ENCODE assay signal across 8 cellular contexts in genomic region chr18:35497334-35498197, GRCh38. TPM values are rescaled to one million over a fixed set of nuclear protein-coding genes. Genes with fewer than 3 reads are reported as not detected.
DNase-seq lines count a peak whose midpoint lies in the region; ATAC-seq and TF ChIP-seq lines count a peak whose summit lies in the region.

INO80C (minus strand) TSS chr18:35497960; CDS start chr18:35497874, 86 bp downstream.

- H3K36me3 ChIP-seq in mucosa of stomach (ENCODE audit: control insufficient read depth, insufficient read depth, low read length), result no peaks in the 10 kb centered on the region

- H3K9me3 Mint-ChIP-seq in activated T-cell treated with anti-CD3 and anti-CD28 coated beads, Interleukin-2, amount 50 U/mL, for 24 hours, result no peaks in the 10 kb centered on the region

- peaks cover 27% of the 10 kb centered on the region for H3K4me1 ChIP-seq in mucosa of stomach (ENCODE audit: control insufficient read depth, insufficient read depth, low read length)

- no peaks in the 10 kb centered on the region for H3K27me3 ChIP-seq in mucosa of stomach (ENCODE audit: control insufficient read depth, insufficient read depth, low read length)

- TF ChIP-seq POLR2A in erythroblast (IDR thresholded peaks at IDR 0.05; ENCODE audit: low read length), result peak; percentile 99

- peak within 1 kb of the TSS; percentile 100 for H3K27ac Mint-ChIP-seq in activated T-cell treated with anti-CD3 and anti-CD28 coated beads, Interleukin-2, amount 50 U/mL, for 24 hours

- H3K9ac ChIP-seq in mucosa of stomach (ENCODE audit: low read length), result peak within 1 kb of the TSS; percentile 92

- H3K4me3 ChIP-seq in mucosa of stomach (ENCODE audit: low read length), result peak within 1 kb of the TSS; percentile 65

- peak within 1 kb of the TSS; percentile 97 for H3K4me3 Mint-ChIP-seq in activated T-cell treated with anti-CD3 and anti-CD28 coated beads, Interleukin-2, amount 50 U/mL, for 24 hours

- peak; percentile 96 for ATAC-seq in GM21737 (IDR thresholded peaks at IDR 0.05; ENCODE audit: unreplicated experiment)

- H3K9me3 ChIP-seq in mucosa of stomach (ENCODE audit: control insufficient read depth, low read length), result no peaks in the 10 kb centered on the region

- peaks cover 39% of the 10 kb centered on the region for H3K4me1 Mint-ChIP-seq in activated T-cell treated with anti-CD3 and anti-CD28 coated beads, Interleukin-2, amount 50 U/mL, for 24 hours (ENCODE audit: low read depth)

- H3K27me3 Mint-ChIP-seq in activated T-cell treated with anti-CD3 and anti-CD28 coated beads, Interleukin-2, amount 50 U/mL, for 24 hours, result no peaks in the 10 kb centered on the region

- DNase-seq in DMS79 (lab: John Stamatoyannopoulos, UW), result peak; percentile 90
- peak; percentile 97 for DNase-seq in KG1 (lab: John Stamatoyannopoulos, UW)
- peak; percentile 97 for DNase-seq in activated T-cell treated with anti-CD3 and anti-CD28 coated beads, Interleukin-2, amount 50 U/mL, for 24 hours
- peak; percentile 98 to 99 for DNase-seq in erythroblast (lab: John Stamatoyannopoulos, UW)
- DNase-seq in stimulated activated CD8-positive, alpha-beta memory T cell treated with anti-CD3 and anti-CD28 coated beads, Interleukin-4, amount 100 ng/mL, for 48 hours, result peak; percentile 94

- H3K36me3 Mint-ChIP-seq in activated T-cell treated with anti-CD3 and anti-CD28 coated beads, Interleukin-2, amount 50 U/mL, for 24 hours (ENCODE audit: low read depth), result peaks cover 14% of the 10 kb centered on the region

TF ChIP-seq in PFSK-1, 5 proteins besides CTCF, POLR2A, EP300 and RAD21:
- TF ChIP-seq SIN3A (IDR thresholded peaks at IDR 0.05; ENCODE audit: borderline replicate concordance, insufficient read depth, low read length) (peak; percentile 64; the same call in 1 of the 2 replicates), POLR2AphosphoS5 (IDR thresholded peaks at IDR 0.05; ENCODE audit: low read depth, low read length) (peak; percentile 97), TAF1 (IDR thresholded peaks at IDR 0.05; ENCODE audit: borderline replicate concordance, insufficient read depth, low read length) (peak; percentile 74; the same call in 1 of the 2 replicates), FOXP2 (optimal IDR thresholded peaks at IDR 0.05; ENCODE audit: borderline replicate concordance, extremely low read depth, extremely low read length, insufficient read depth) (peak; percentile 72)
- TF ChIP-seq, protein P1, sequence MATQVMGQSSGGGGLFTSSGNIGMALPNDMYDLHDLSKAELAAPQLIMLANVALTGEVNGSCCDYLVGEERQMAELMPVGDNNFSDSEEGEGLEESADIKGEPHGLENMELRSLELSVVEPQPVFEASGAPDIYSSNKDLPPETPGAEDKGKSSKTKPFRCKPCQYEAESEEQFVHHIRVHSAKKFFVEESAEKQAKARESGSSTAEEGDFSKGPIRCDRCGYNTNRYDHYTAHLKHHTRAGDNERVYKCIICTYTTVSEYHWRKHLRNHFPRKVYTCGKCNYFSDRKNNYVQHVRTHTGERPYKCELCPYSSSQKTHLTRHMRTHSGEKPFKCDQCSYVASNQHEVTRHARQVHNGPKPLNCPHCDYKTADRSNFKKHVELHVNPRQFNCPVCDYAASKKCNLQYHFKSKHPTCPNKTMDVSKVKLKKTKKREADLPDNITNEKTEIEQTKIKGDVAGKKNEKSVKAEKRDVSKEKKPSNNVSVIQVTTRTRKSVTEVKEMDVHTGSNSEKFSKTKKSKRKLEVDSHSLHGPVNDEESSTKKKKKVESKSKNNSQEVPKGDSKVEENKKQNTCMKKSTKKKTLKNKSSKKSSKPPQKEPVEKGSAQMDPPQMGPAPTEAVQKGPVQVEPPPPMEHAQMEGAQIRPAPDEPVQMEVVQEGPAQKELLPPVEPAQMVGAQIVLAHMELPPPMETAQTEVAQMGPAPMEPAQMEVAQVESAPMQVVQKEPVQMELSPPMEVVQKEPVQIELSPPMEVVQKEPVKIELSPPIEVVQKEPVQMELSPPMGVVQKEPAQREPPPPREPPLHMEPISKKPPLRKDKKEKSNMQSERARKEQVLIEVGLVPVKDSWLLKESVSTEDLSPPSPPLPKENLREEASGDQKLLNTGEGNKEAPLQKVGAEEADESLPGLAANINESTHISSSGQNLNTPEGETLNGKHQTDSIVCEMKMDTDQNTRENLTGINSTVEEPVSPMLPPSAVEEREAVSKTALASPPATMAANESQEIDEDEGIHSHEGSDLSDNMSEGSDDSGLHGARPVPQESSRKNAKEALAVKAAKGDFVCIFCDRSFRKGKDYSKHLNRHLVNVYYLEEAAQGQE (IDR thresholded peaks at IDR 0.05; ENCODE audit: insufficient read depth in 1 of 2, low read depth in 2 of 2, low read length in 2 of 2), result no peak

RNA-seq across cellular contexts. Expression of gene INO80C, which starts in this region (rescaled TPM):
- 15.0 TPM for polyA plus RNA-seq in PFSK-1 (2012; ENCODE audit: insufficient read length, low read depth)

Comparison
In these comparisons a context has a peak if more than half of its experiments do, and no peak if none do; other contexts are left out.
1. Peak in every context shown above with its lines: DNase-seq, ATAC-seq and H3K4me3 ChIP-seq.